Comparison of ENCODE assay signal across 8 cellular contexts in the genomic region with DNA sequence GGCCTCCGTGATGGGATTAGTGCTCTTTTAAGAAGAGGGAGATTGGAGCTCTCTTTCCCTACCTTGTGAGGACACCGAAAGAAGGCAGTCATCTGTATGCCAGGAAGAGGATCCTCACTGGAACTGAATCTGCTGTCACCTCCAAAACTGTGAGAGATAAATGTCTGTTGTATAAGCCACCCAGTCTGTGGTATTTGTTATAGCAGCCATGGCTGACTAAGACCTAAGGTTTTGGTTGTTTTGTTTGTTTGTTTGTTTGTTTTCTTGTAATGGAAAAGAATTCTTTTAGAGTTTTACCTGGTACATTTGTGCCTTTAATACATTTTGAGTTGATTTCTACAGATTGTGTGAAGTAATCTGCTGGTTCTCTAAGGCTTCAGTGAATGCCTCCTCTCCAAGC.
"Had no signal": no experiment of that assay in that cellular context is flagged by ENCODE, and none has a peak within 500 bp of the region (broad histone marks: within the 10 kb centered on the region; RNA-seq: fewer than 3 reads in every experiment).

No MANE protein-coding gene starts in this region.

- H3K4me3 ChIP-seq: GM12878 had no signal

- FAIRE-seq: G401.6, GM12878, GM12891, GM12892, GM18507, GM19239 had no signal

- DNase-seq: GDM1, GF-D8 had no signal

- ATAC-seq: GM12878 had no signal
